ENCODE assay signal across 9 cellular contexts in genomic region chr1:53393325-53393792, GRCh38.
DNase-seq lines count a peak whose midpoint lies in the region; ATAC-seq, FAIRE-seq and TF ChIP-seq lines count a peak whose summit lies in the region.
"Had no signal": no experiment of that assay in that cellular context is flagged by ENCODE, and none has a peak within 500 bp of the region (broad histone marks: within the 10 kb centered on the region; RNA-seq: fewer than 3 reads in every experiment).

No MANE protein-coding gene starts in this region.

- FAIRE-seq in H54 (lab: Jason Lieb, UNC), result no peak

- intact Hi-C loops in activated CD4-positive, alpha-beta T cell treated with anti-CD3 and anti-CD28 coated beads, Interleukin-2, amount 10 ng/mL, durations not matched to agents 24 days and 14 days (cut with micrococcal nuclease), result loop anchor here (1.0 to 5.0 kb wide), 4 partner anchors 19 to 115 kb away; no protein-coding TSS in a partner anchor

- no peak overlapping the region for H3K4me3 ChIP-seq in coronary artery
- no peak overlapping the region for H3K4me3 ChIP-seq in liver (ENCODE audit: low read depth in 1 of 3, low read length in 3 of 3)

- no peak for ATAC-seq in HG03521 (IDR thresholded peaks at IDR 0.05; ENCODE audit: unreplicated experiment)

- H3K27ac Mint-ChIP-seq in activated CD4-positive, alpha-beta T cell treated with anti-CD3 and anti-CD28 coated beads, Interleukin-2, amount 10 ng/mL, durations not matched to agents 24 days and 14 days, result no peak overlapping the region

- DNase-seq in CD1c-positive myeloid dendritic cell (ENCODE audit: extremely low spot score) (peak; percentile 84), H54 (ENCODE audit: insufficient read length, low spot score) (peak; percentile 70), NCI-H226 (peak; percentile 60), coronary artery (ENCODE audit: low spot score) (peak; percentile 85)
- peak; percentile 92 for DNase-seq in activated CD4-positive, alpha-beta T cell treated with anti-CD3 and anti-CD28 coated beads, Interleukin-2, amount 10 ng/mL, durations not matched to agents 24 days and 14 days
- peak; percentile 51 to 68 (median 53) for DNase-seq in stimulated activated CD4-positive, alpha-beta T cell treated with anti-CD3 and anti-CD28 coated beads, TNF-alpha, amount 100 ng/mL, for 4 hours (ENCODE audit: low read depth in 3 of 3)

- H3K27me3 ChIP-seq in liver (ENCODE audit: control insufficient read depth in 4 of 4, insufficient read depth in 4 of 4, low read length in 3 of 4), result no peaks in the 10 kb centered on the region

- H3K36me3 ChIP-seq in liver (ENCODE audit: control insufficient read depth in 4 of 4, insufficient read depth in 3 of 4, low read depth in 1 of 4, low read length in 3 of 4), result no peaks in the 10 kb centered on the region

- no peak for TF ChIP-seq POLR2A in H54 (IDR thresholded peaks at IDR 0.05; ENCODE audit: low read depth, low read length)

- no peaks in the 10 kb centered on the region for H3K9me3 ChIP-seq in liver (ENCODE audit: control insufficient read depth in 4 of 4, low read length in 3 of 4)

- 16% methylated on average over 10 of the region's 10 CpGs for WGBS in liver

- no peaks in the 10 kb centered on the region for H3K4me1 ChIP-seq in liver (ENCODE audit: control insufficient read depth in 4 of 4, insufficient read depth in 4 of 4, low read length in 3 of 4)

- TF ChIP-seq CTCF in coronary artery (IDR thresholded peaks at IDR 0.05) (peak; percentile 95), liver (IDR thresholded peaks at IDR 0.05; ENCODE audit: low read depth, low read length, missing input control) (peak; percentile 84)

- peak; percentile 88 to 90 for TF ChIP-seq RAD21 in liver (IDR thresholded peaks at IDR 0.05)

- no peak overlapping the region for H3K27ac ChIP-seq in coronary artery
- H3K27ac ChIP-seq in liver (ENCODE audit: low read depth in 1 of 2, low read length in 2 of 2), result no peak overlapping the region

- H3K4me3 Mint-ChIP-seq in activated CD4-positive, alpha-beta T cell treated with anti-CD3 and anti-CD28 coated beads, Interleukin-2, amount 10 ng/mL, durations not matched to agents 24 days and 14 days, result no peak overlapping the region
- H3K4me3 Mint-ChIP-seq: IgD-negative memory B cell had no signal

- H3K36me3 Mint-ChIP-seq in activated CD4-positive, alpha-beta T cell treated with anti-CD3 and anti-CD28 coated beads, Interleukin-2, amount 10 ng/mL, durations not matched to agents 24 days and 14 days (ENCODE audit: low read depth), result no peaks in the 10 kb centered on the region

- no peak overlapping the region for H3K9ac ChIP-seq in liver (ENCODE audit: low read depth in 1 of 2, low read length in 2 of 2)

- H3K27me3 Mint-ChIP-seq in activated CD4-positive, alpha-beta T cell treated with anti-CD3 and anti-CD28 coated beads, Interleukin-2, amount 10 ng/mL, durations not matched to agents 24 days and 14 days, result peaks cover 16% of the 10 kb centered on the region
- H3K27me3 Mint-ChIP-seq: IgD-negative memory B cell had no signal

- peaks cover 10% of the 10 kb centered on the region for H3K4me1 Mint-ChIP-seq in activated CD4-positive, alpha-beta T cell treated with anti-CD3 and anti-CD28 coated beads, Interleukin-2, amount 10 ng/mL, durations not matched to agents 24 days and 14 days

- no peaks in the 10 kb centered on the region for H3K9me3 Mint-ChIP-seq in activated CD4-positive, alpha-beta T cell treated with anti-CD3 and anti-CD28 coated beads, Interleukin-2, amount 10 ng/mL, durations not matched to agents 24 days and 14 days
- H3K9me3 Mint-ChIP-seq: IgD-negative memory B cell had no signal

TF ChIP-seq in liver, 16 proteins besides CTCF, POLR2A, EP300 and RAD21:
- no peak for TF ChIP-seq NR2F2 (IDR thresholded peaks at IDR 0.05)
- TF ChIP-seq SP1 (IDR thresholded peaks at IDR 0.05), result no peak
- TF ChIP-seq, protein P1, sequence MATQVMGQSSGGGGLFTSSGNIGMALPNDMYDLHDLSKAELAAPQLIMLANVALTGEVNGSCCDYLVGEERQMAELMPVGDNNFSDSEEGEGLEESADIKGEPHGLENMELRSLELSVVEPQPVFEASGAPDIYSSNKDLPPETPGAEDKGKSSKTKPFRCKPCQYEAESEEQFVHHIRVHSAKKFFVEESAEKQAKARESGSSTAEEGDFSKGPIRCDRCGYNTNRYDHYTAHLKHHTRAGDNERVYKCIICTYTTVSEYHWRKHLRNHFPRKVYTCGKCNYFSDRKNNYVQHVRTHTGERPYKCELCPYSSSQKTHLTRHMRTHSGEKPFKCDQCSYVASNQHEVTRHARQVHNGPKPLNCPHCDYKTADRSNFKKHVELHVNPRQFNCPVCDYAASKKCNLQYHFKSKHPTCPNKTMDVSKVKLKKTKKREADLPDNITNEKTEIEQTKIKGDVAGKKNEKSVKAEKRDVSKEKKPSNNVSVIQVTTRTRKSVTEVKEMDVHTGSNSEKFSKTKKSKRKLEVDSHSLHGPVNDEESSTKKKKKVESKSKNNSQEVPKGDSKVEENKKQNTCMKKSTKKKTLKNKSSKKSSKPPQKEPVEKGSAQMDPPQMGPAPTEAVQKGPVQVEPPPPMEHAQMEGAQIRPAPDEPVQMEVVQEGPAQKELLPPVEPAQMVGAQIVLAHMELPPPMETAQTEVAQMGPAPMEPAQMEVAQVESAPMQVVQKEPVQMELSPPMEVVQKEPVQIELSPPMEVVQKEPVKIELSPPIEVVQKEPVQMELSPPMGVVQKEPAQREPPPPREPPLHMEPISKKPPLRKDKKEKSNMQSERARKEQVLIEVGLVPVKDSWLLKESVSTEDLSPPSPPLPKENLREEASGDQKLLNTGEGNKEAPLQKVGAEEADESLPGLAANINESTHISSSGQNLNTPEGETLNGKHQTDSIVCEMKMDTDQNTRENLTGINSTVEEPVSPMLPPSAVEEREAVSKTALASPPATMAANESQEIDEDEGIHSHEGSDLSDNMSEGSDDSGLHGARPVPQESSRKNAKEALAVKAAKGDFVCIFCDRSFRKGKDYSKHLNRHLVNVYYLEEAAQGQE (IDR thresholded peaks at IDR 0.05), result no peak
- no peak for TF ChIP-seq FOXA1 (IDR thresholded peaks at IDR 0.05)
- no peak for TF ChIP-seq MAX (IDR thresholded peaks at IDR 0.05)
- TF ChIP-seq ZBTB33 (IDR thresholded peaks at IDR 0.05), result no peak
- no peak for TF ChIP-seq GABPA (IDR thresholded peaks at IDR 0.05 in 1 of 2, conservative IDR thresholded peaks at IDR 0.05 in 1 of 2)
- no peak for TF ChIP-seq HNF4A (conservative IDR thresholded peaks at IDR 0.05)
- TF ChIP-seq, protein P2, sequence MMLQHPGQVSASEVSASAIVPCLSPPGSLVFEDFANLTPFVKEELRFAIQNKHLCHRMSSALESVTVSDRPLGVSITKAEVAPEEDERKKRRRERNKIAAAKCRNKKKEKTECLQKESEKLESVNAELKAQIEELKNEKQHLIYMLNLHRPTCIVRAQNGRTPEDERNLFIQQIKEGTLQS (IDR thresholded peaks at IDR 0.05), result no peak
- no peak for TF ChIP-seq JUND (IDR thresholded peaks at IDR 0.05)
- no peak for TF ChIP-seq EGR1 (IDR thresholded peaks at IDR 0.05; ENCODE audit: low read depth in 2 of 2)
- TF ChIP-seq FOXA2 (IDR thresholded peaks at IDR 0.05), result no peak
- no peak for TF ChIP-seq RXRA (IDR thresholded peaks at IDR 0.05)
- TF ChIP-seq TAF1 (conservative IDR thresholded peaks at IDR 0.05), result no peak
